ENCODE assay signal across 17 cellular contexts in the genomic region with DNA sequence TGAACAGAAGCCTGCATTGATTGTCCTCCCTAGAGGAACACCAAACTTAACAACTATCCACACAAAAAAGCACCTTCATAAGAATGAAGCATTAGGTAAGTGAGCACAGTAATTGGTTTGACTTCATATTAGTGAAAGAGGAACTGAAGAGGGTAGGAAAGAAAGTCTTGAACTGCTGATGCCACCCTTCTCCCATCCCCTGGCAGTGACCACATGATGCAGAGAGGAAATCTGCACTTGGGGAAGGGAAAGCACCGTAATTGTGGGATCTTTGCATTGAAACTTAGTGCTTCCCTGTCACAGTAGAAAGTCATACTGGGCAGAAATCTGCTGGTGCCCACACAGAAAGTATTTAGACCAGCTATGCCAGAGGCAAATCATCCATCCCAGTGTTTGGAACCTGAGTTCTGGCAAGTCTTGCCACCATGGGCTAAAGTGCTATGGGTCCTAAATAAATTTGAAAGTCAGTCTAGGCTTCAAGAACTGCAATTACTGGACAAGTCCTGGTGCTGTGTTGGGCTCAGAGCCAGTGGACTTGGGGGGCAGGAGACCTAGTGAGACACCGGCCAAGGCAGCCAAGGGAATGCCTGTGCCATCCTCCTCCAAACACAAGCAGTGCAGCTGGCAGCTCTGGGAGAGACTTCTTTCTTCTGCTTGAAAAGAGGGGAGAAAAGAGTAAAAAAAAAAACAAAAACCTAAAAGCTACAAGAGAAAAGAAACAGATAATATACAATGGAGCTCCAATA.
DNase-seq lines count a peak whose midpoint lies in the region; ATAC-seq, FAIRE-seq and TF ChIP-seq lines count a peak whose summit lies in the region.
"Had no signal": no experiment of that assay in that cellular context is flagged by ENCODE, and none has a peak within 500 bp of the region (broad histone marks: within the 10 kb centered on the region; RNA-seq: fewer than 3 reads in every experiment).

No MANE protein-coding gene starts in this region.

- peaks cover 0 to 4% of the 10 kb centered on the region in 2 donors for H3K9me3 ChIP-seq in kidney (ENCODE audit: control insufficient read depth in 1 of 2, low read length in 2 of 2)

- H3K27me3 Mint-ChIP-seq in dendritic cell treated with granulocyte-macrophage colony-stimulating factor and Interleukin-4, amounts not matched to agents 40 ng/mL and 50 ng/mL, for 4 days = no peaks in the 10 kb centered on the region
- peaks cover 2% of the 10 kb centered on the region for H3K27me3 Mint-ChIP-seq in HFFc6 (ENCODE audit: insufficient read depth)

- H3K4me1 Mint-ChIP-seq in dendritic cell treated with granulocyte-macrophage colony-stimulating factor and Interleukin-4, amounts not matched to agents 40 ng/mL and 50 ng/mL, for 4 days (ENCODE audit: low read depth) = peaks cover 37% of the 10 kb centered on the region
- H3K4me1 Mint-ChIP-seq in HFFc6 (ENCODE audit: low read depth) = no peaks in the 10 kb centered on the region

- H3K36me3 Mint-ChIP-seq in dendritic cell treated with granulocyte-macrophage colony-stimulating factor and Interleukin-4, amounts not matched to agents 40 ng/mL and 50 ng/mL, for 4 days (ENCODE audit: low read depth) = peaks cover 33% of the 10 kb centered on the region
- H3K36me3 Mint-ChIP-seq in HFFc6 (ENCODE audit: low read depth) = no peaks in the 10 kb centered on the region

- TF ChIP-seq CTCF in kidney (IDR thresholded peaks at IDR 0.05; ENCODE audit: borderline replicate concordance, extremely low read depth, insufficient read depth) = no peak
- TF ChIP-seq CTCF in HFFc6 (IDR thresholded peaks at IDR 0.05) = no peak

- FAIRE-seq in kidney (lab: Jason Lieb, UNC) = no peak
- FAIRE-seq: A204.1, colon had no signal

- no peaks in the 10 kb centered on the region for H3K36me3 ChIP-seq in kidney (ENCODE audit: control insufficient read depth in 1 of 2, insufficient read depth in 2 of 2, low read length in 2 of 2)
- H3K36me3 ChIP-seq: adrenal gland, transverse colon had no signal

- peaks cover 33% of the 10 kb centered on the region for H3K9me3 Mint-ChIP-seq in dendritic cell treated with granulocyte-macrophage colony-stimulating factor and Interleukin-4, amounts not matched to agents 40 ng/mL and 50 ng/mL, for 4 days
- no peaks in the 10 kb centered on the region for H3K9me3 Mint-ChIP-seq in HFFc6

- H3K9ac ChIP-seq in kidney (ENCODE audit: low read length in 2 of 2) = no peak overlapping the region

- H3K27ac Mint-ChIP-seq in dendritic cell treated with granulocyte-macrophage colony-stimulating factor and Interleukin-4, amounts not matched to agents 40 ng/mL and 50 ng/mL, for 4 days = peak overlapping the region; percentile 88
- H3K27ac Mint-ChIP-seq in HFFc6 = no peak overlapping the region

- H3K4me3 ChIP-seq in kidney (ENCODE audit: low read length in 2 of 2) = no peak overlapping the region
- H3K4me3 ChIP-seq: adrenal gland, PC-9, skin epidermis, transverse colon had no signal

- peak overlapping the region; percentile 46 for H3K4me3 Mint-ChIP-seq in dendritic cell treated with granulocyte-macrophage colony-stimulating factor and Interleukin-4, amounts not matched to agents 40 ng/mL and 50 ng/mL, for 4 days
- H3K4me3 Mint-ChIP-seq in HFFc6 = no peak overlapping the region

- ATAC-seq in HG02642 (IDR thresholded peaks at IDR 0.05; ENCODE audit: poor library complexity, unreplicated experiment) (peak; percentile 67), GM19351 (IDR thresholded peaks at IDR 0.05; ENCODE audit: unreplicated experiment) (no peak)

- no peak overlapping the region for H3K27ac ChIP-seq in kidney (ENCODE audit: low read depth in 2 of 2, low read length in 2 of 2)
- H3K27ac ChIP-seq: PC-9 had no signal

- intact Hi-C loops in dendritic cell treated with granulocyte-macrophage colony-stimulating factor and Interleukin-4, amounts not matched to agents 40 ng/mL and 50 ng/mL, for 4 days (cut with micrococcal nuclease) = loop anchor here (5.0 kb wide), 1 partner anchor 39 kb away; no protein-coding TSS in a partner anchor
- intact Hi-C loops in kidney (cut with DNase I) = no loop called here

- DNase-seq in SKM-1 treated with dmso at 0.1 percent for 144 hours (lab: John Stamatoyannopoulos, UW; ENCODE audit: unreplicated experiment) = peak; percentile 23
- no peak for DNase-seq in SKM-1 (lab: John Stamatoyannopoulos, UW; ENCODE audit: unreplicated experiment)
- peak; percentile 19 for DNase-seq in superior temporal gyrus (ENCODE audit: extremely low spot score)
- no peak for DNase-seq in kidney
- DNase-seq in HFFc6 = no peak
- DNase-seq: DMS79, HCEC 1CT, PC-9, T1000, transverse colon had no signal

- no peaks in the 10 kb centered on the region for H3K4me1 ChIP-seq in kidney (ENCODE audit: control insufficient read depth in 1 of 2, insufficient read depth in 1 of 2, low read depth in 1 of 2, low read length in 2 of 2)
- H3K4me1 ChIP-seq: adrenal gland, transverse colon had no signal

Comparison
In these comparisons a context has a peak if more than half of its experiments do, and no peak if none do; other contexts are left out.
1. DNase-seq: peak in SKM-1 treated with dmso at 0.1 percent for 144 hours (single experiment) and superior temporal gyrus (single experiment); none in SKM-1 (single experiment), kidney (single experiment) and HFFc6 (single experiment).